12 cellular contexts compared by ENCODE assay signal in genomic region chr9:97623946-97624345, GRCh38. TPM values are rescaled to one million over a fixed set of nuclear protein-coding genes. Genes with fewer than 3 reads are reported as not detected.
A peak's percentile ranks its signal among the peaks of the same experiment; 100 is the strongest.
DNase-seq lines count a peak whose midpoint lies in the region; ATAC-seq lines count a peak whose summit lies in the region.
"Had no signal": no experiment of that assay in that cellular context is flagged by ENCODE, and none has a peak within 500 bp of the region (broad histone marks: within the 10 kb centered on the region; RNA-seq: fewer than 3 reads in every experiment).

No MANE protein-coding gene starts in this region.

- no peak overlapping the region for H3K4me3 Mint-ChIP-seq in stimulated activated effector memory CD8-positive, alpha-beta T cell treated with anti-CD3 and anti-CD28 coated beads, Interleukin-12 subunit alpha, Interleukin-12 subunit beta, amount 100 ng/mL, for 72 hours
- H3K4me3 Mint-ChIP-seq: CD4-positive, CD25-positive, alpha-beta regulatory T cell had no signal

- no peaks in the 10 kb centered on the region for H3K9me3 Mint-ChIP-seq in stimulated activated effector memory CD8-positive, alpha-beta T cell treated with anti-CD3 and anti-CD28 coated beads, Interleukin-12 subunit alpha, Interleukin-12 subunit beta, amount 100 ng/mL, for 72 hours
- H3K9me3 Mint-ChIP-seq: CD4-positive, CD25-positive, alpha-beta regulatory T cell had no signal

- peaks cover 31% of the 10 kb centered on the region for H3K36me3 Mint-ChIP-seq in stimulated activated effector memory CD8-positive, alpha-beta T cell treated with anti-CD3 and anti-CD28 coated beads, Interleukin-12 subunit alpha, Interleukin-12 subunit beta, amount 100 ng/mL, for 72 hours

- intact Hi-C loops in Right ventricle myocardium inferior (cut with DNase I) (no loop called here), left cardiac atrium (cut with DNase I) (no loop called here)

- H3K27ac Mint-ChIP-seq in stimulated activated effector memory CD8-positive, alpha-beta T cell treated with anti-CD3 and anti-CD28 coated beads, Interleukin-12 subunit alpha, Interleukin-12 subunit beta, amount 100 ng/mL, for 72 hours = no peak overlapping the region
- H3K27ac Mint-ChIP-seq: CD4-positive, CD25-positive, alpha-beta regulatory T cell; H9 had no signal

- DNase-seq in Right ventricle myocardium inferior (ENCODE audit: missing footprints) (no peak), left cardiac atrium (no peak), astrocyte of the hippocampus (ENCODE audit: low read depth, low spot score) (peak; percentile 24), kidney tubule cell (ENCODE audit: low spot score) (peak; percentile 6), NCI-H2196 (lab: John Stamatoyannopoulos, UW; ENCODE audit: unreplicated experiment) (no peak)
- no peak for DNase-seq in stimulated activated effector memory CD8-positive, alpha-beta T cell treated with anti-CD3 and anti-CD28 coated beads, Interleukin-12 subunit alpha, Interleukin-12 subunit beta, amount 100 ng/mL, for 72 hours (ENCODE audit: low spot score in 2 of 2)
- DNase-seq: ACHN; CD4-positive, CD25-positive, alpha-beta regulatory T cell; DMS53; GOT3; H9 had no signal

- peak; percentile 6 for ATAC-seq in Right ventricle myocardium inferior
- no peak for ATAC-seq in left cardiac atrium
- peak; percentile 36 for ATAC-seq in stimulated activated effector memory CD8-positive, alpha-beta T cell treated with anti-CD3 and anti-CD28 coated beads, Interleukin-12 subunit alpha, Interleukin-12 subunit beta, amount 100 ng/mL, for 72 hours
- no peak for ATAC-seq in GM19351 (IDR thresholded peaks at IDR 0.05; ENCODE audit: unreplicated experiment)

- no peaks in the 10 kb centered on the region for H3K4me1 Mint-ChIP-seq in stimulated activated effector memory CD8-positive, alpha-beta T cell treated with anti-CD3 and anti-CD28 coated beads, Interleukin-12 subunit alpha, Interleukin-12 subunit beta, amount 100 ng/mL, for 72 hours

RNA-seq across cellular contexts. Expression of gene TSTD2, which starts 9.2 kb away (rescaled TPM):
- total RNA-seq in Right ventricle myocardium inferior = 24.8 TPM
- total RNA-seq in left cardiac atrium = 10 to 100 TPM; 15.5 to 18.6 TPM

RNA-seq across cellular contexts. Expression of gene NCBP1, which starts 9.7 kb away (rescaled TPM):
- total RNA-seq in Right ventricle myocardium inferior = 20.0 TPM
- total RNA-seq in left cardiac atrium = 10 to 100 TPM; 22.4 to 22.7 TPM

Comparison
In these comparisons a context has a peak if more than half of its experiments do, and no peak if none do; other contexts are left out.
1. ATAC-seq: peak in Right ventricle myocardium inferior (single experiment) and stimulated activated effector memory CD8-positive, alpha-beta T cell treated with anti-CD3 and anti-CD28 coated beads, Interleukin-12 subunit alpha, Interleukin-12 subunit beta, amount 100 ng/mL, for 72 hours (single experiment); none in left cardiac atrium (0 of 2) and GM19351 (single experiment).
2. DNase-seq: peak in astrocyte of the hippocampus (single experiment) and kidney tubule cell (single experiment); none in Right ventricle myocardium inferior (single experiment), left cardiac atrium (single experiment), stimulated activated effector memory CD8-positive, alpha-beta T cell treated with anti-CD3 and anti-CD28 coated beads, Interleukin-12 subunit alpha, Interleukin-12 subunit beta, amount 100 ng/mL, for 72 hours (0 of 2) and NCI-H2196 (single experiment).